Comparison of ENCODE assay signal across 8 cellular contexts in genomic region chr15:61834076-61834697, GRCh38.
DNase-seq lines count a peak whose midpoint lies in the region; ATAC-seq and TF ChIP-seq lines count a peak whose summit lies in the region.

No MANE protein-coding gene starts in this region.

- no peaks in the 10 kb centered on the region for H3K27me3 ChIP-seq in lung (ENCODE audit: control insufficient read depth, insufficient read depth)

- 26 to 29% methylated on average over 16 of the region's 16 CpGs for WGBS in lung, 2 donors

- ATAC-seq in HG03342 (IDR thresholded peaks at IDR 0.05; ENCODE audit: unreplicated experiment) (peak; percentile 61), lung (ENCODE audit: insufficient read depth, low FRiP score) (peak; percentile 72), GM18867 (IDR thresholded peaks at IDR 0.05; ENCODE audit: unreplicated experiment) (no peak)

- peak; percentile 73 for TF ChIP-seq CTCF in lung (IDR thresholded peaks at IDR 0.05; ENCODE audit: control extremely low read depth, extremely low read depth)

- in situ Hi-C loops in G401 (cut with HindIII; ENCODE audit: low sequenced_read_pairs) = no loop called here

- H3K4me3 ChIP-seq in lung = no peak overlapping the region

- no peaks in the 10 kb centered on the region for H3K4me1 ChIP-seq in lung (ENCODE audit: control insufficient read depth in 2 of 2, insufficient read depth in 2 of 2, low read length in 2 of 2)

- no peaks in the 10 kb centered on the region for H3K36me3 ChIP-seq in lung (ENCODE audit: control insufficient read depth in 2 of 2, insufficient read depth in 2 of 2, low read length in 2 of 2)

- H3K27ac ChIP-seq in lung (ENCODE audit: low read depth in 1 of 2, low read length in 1 of 2) = no peak overlapping the region

- DNase-seq in G401 (ENCODE audit: low spot score) (peak; percentile 80), NCI-H526 treated with DMSO at 0.1 percent for 48 hours (lab: John Stamatoyannopoulos, UW) (peak; percentile 17), dermis blood vessel endothelial cell (peak; percentile 89), lung (ENCODE audit: low spot score) (peak; percentile 82)
- peak; percentile 65 to 68 for DNase-seq in activated CD4-positive, alpha-beta T cell treated with anti-CD3 and anti-CD28 coated beads, Interleukin-2, amount 50 U/mL, for 24 hours (ENCODE audit: low read depth in 1 of 2, low spot score in 1 of 2)
- DNase-seq in stimulated activated CD8-positive, alpha-beta memory T cell treated with anti-CD3 and anti-CD28 coated beads, Interleukin-12 subunit alpha, Interleukin-12 subunit beta, amount 100 ng/mL, for 1 hour (ENCODE audit: low read depth) = peak; percentile 43

- H3K9me3 ChIP-seq in lung (ENCODE audit: control insufficient read depth in 2 of 2, insufficient read depth in 1 of 2, low read length in 1 of 2) = no peaks in the 10 kb centered on the region

Comparison
In these comparisons a context has a peak if more than half of its experiments do, and no peak if none do; other contexts are left out.
1. DNase-seq: peak in every context shown above with its lines; median percentile 89 in dermis blood vessel endothelial cell; 82 in lung; 80 in G401; 66 in activated CD4-positive, alpha-beta T cell treated with anti-CD3 and anti-CD28 coated beads, Interleukin-2, amount 50 U/mL, for 24 hours; 43 in stimulated activated CD8-positive, alpha-beta memory T cell treated with anti-CD3 and anti-CD28 coated beads, Interleukin-12 subunit alpha, Interleukin-12 subunit beta, amount 100 ng/mL, for 1 hour; 17 in NCI-H526 treated with DMSO at 0.1 percent for 48 hours.